ENCODE assay signal across 17 cellular contexts in the genomic region with DNA sequence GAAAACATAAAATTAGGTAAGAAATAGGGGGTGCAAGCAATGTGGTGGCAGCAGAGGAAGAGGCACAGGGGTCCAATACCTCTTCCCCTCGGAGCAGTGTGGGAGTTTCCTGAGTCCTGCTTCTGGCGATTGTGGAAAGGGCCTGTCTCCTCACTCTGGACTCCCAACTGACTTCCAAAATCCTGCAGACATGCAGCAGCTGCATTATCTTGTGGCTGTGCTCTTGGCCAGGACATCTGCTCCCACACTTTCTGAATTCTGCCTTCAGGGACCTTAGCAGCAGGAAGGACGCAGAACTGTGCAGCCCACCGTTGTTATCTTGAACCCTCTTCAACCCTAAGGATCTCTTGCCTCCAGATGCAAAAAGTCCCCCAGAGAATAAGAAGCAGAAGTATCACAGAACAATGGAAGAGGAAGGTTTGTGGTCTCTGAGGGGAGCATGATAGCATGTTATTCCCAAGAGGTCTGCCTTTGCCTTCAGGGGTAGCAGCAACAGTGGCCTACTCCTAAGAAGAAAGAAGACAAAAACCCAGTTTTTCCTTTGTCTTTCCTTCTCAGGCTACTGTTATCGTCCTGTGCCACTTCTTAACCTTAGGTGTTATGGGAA.
"Had no signal": no experiment of that assay in that cellular context is flagged by ENCODE, and none has a peak within 500 bp of the region (broad histone marks: within the 10 kb centered on the region; RNA-seq: fewer than 3 reads in every experiment).

No MANE protein-coding gene starts in this region.

- ATAC-seq: activated CD8-positive, alpha-beta T cell treated with anti-CD3 and anti-CD28 coated beads for 36 hours; activated T-helper 17 cell treated with anti-CD3 and anti-CD28 coated beads, Interleukin-2, amount 50 U/mL, for 72 hours; natural killer cell; SK-N-SH treated with all-trans-retinoic acid at 6 μM for 48 hours had no signal

- H3K9ac ChIP-seq: parathyroid adenoma had no signal

- DNase-seq: activated CD4-positive, alpha-beta T cell treated with anti-CD3 and anti-CD28 coated beads, Interleukin-2, amount 10 ng/mL, durations not matched to agents 24 days and 14 days; activated CD8-positive, alpha-beta T cell treated with anti-CD3 and anti-CD28 coated beads for 36 hours; activated naive CD4-positive, alpha-beta T cell treated with Interleukin-2 at 50 U/mL for 16 hours; activated naive CD8-positive, alpha-beta T cell treated with anti-CD3 and anti-CD28 coated beads, Interleukin-2, amount 10 ng/mL, durations not matched to agents 7 days and 5 days; activated T-cell treated with anti-CD3 and anti-CD28 coated beads, Interleukin-2, amount 50 U/mL, for 1 hour; amygdala; endodermal cell; foreskin fibroblast; mesendoderm; natural killer cell; T-helper 1 cell; T-helper 9 cell had no signal

- H3K4me1 ChIP-seq: parathyroid adenoma had no signal

- H3K4me3 ChIP-seq: cardiac muscle cell had no signal

- H3K27ac ChIP-seq: cardiac muscle cell, epithelial cell of prostate, parathyroid adenoma had no signal

- H3K27me3 ChIP-seq: cardiac muscle cell had no signal

- H2AFZ ChIP-seq: parathyroid adenoma had no signal
